Comparison of ENCODE assay signal across 10 cellular contexts in genomic region chr1:70486676-70487470, GRCh38.
DNase-seq lines count a peak whose midpoint lies in the region; ATAC-seq, FAIRE-seq and TF ChIP-seq lines count a peak whose summit lies in the region.
"Had no signal": no experiment of that assay in that cellular context is flagged by ENCODE, and none has a peak within 500 bp of the region (broad histone marks: within the 10 kb centered on the region; RNA-seq: fewer than 3 reads in every experiment).

No MANE protein-coding gene starts in this region.

- peak; percentile 36 for FAIRE-seq in bronchial epithelial cell (lab: Jason Lieb, UNC)

- H3K4me1 ChIP-seq in mucosa of descending colon (ENCODE audit: low read depth) (no peaks in the 10 kb centered on the region), BE2C (no peaks in the 10 kb centered on the region)

- peak; percentile 46 for ATAC-seq in mucosa of descending colon
- ATAC-seq in HG02588 (IDR thresholded peaks at IDR 0.05; ENCODE audit: unreplicated experiment) = no peak
- ATAC-seq in HG03571 (IDR thresholded peaks at IDR 0.05; ENCODE audit: unreplicated experiment) = no peak

- peak; percentile 68 for DNase-seq in AG08396 (ENCODE audit: low spot score)
- peak; percentile 82 for DNase-seq in LHCN-M2 (ENCODE audit: low read depth)
- peak; percentile 70 for DNase-seq in bronchial epithelial cell (ENCODE audit: low read depth)
- no peak for DNase-seq in mucosa of descending colon
- DNase-seq in BE2C = no peak
- no peak for DNase-seq in NCI-H1417 treated with DMSO at 0.1 percent for 48 hours (lab: John Stamatoyannopoulos, UW)
- DNase-seq: COR-L47 had no signal

- H3K27me3 ChIP-seq in bronchial epithelial cell (ENCODE audit: control insufficient read depth, insufficient read depth, low read length) (no peaks in the 10 kb centered on the region), BE2C (no peaks in the 10 kb centered on the region)

- H3K4me3 ChIP-seq in bronchial epithelial cell (ENCODE audit: low read depth, low read length) (no peak overlapping the region), mucosa of descending colon (no peak overlapping the region), BE2C (ENCODE audit: low read depth, low read length) (no peak overlapping the region)
- H3K4me3 ChIP-seq: thoracic aorta had no signal

- H3K36me3 ChIP-seq in bronchial epithelial cell (ENCODE audit: control insufficient read depth, insufficient read depth, low read length) = no peaks in the 10 kb centered on the region
- no peaks in the 10 kb centered on the region for H3K36me3 ChIP-seq in mucosa of descending colon (ENCODE audit: low read depth)
- H3K36me3 ChIP-seq in BE2C = no peaks in the 10 kb centered on the region
- H3K36me3 ChIP-seq: thoracic aorta had no signal

- intact Hi-C loops in mucosa of descending colon (cut with DNase I, micrococcal nuclease) = no loop called here

- H3K9me3 ChIP-seq in mucosa of descending colon (no peaks in the 10 kb centered on the region), BE2C (no peaks in the 10 kb centered on the region)
- H3K9me3 ChIP-seq: thoracic aorta had no signal

- TF ChIP-seq CTCF in bronchial epithelial cell (IDR thresholded peaks at IDR 0.05; ENCODE audit: insufficient read depth, low read length, severe bottlenecking) (no peak), mucosa of descending colon (IDR thresholded peaks at IDR 0.05) (no peak), BE2C (IDR thresholded peaks at IDR 0.05; ENCODE audit: low read depth, low read length) (no peak)

Comparison
In these comparisons a context has a peak if more than half of its experiments do, and no peak if none do; other contexts are left out.
1. DNase-seq: peak in AG08396 (single experiment), LHCN-M2 (single experiment) and bronchial epithelial cell (single experiment); none in mucosa of descending colon (0 of 3), BE2C (single experiment) and NCI-H1417 treated with DMSO at 0.1 percent for 48 hours (single experiment).